8 cellular contexts compared by ENCODE assay signal in the genomic region with DNA sequence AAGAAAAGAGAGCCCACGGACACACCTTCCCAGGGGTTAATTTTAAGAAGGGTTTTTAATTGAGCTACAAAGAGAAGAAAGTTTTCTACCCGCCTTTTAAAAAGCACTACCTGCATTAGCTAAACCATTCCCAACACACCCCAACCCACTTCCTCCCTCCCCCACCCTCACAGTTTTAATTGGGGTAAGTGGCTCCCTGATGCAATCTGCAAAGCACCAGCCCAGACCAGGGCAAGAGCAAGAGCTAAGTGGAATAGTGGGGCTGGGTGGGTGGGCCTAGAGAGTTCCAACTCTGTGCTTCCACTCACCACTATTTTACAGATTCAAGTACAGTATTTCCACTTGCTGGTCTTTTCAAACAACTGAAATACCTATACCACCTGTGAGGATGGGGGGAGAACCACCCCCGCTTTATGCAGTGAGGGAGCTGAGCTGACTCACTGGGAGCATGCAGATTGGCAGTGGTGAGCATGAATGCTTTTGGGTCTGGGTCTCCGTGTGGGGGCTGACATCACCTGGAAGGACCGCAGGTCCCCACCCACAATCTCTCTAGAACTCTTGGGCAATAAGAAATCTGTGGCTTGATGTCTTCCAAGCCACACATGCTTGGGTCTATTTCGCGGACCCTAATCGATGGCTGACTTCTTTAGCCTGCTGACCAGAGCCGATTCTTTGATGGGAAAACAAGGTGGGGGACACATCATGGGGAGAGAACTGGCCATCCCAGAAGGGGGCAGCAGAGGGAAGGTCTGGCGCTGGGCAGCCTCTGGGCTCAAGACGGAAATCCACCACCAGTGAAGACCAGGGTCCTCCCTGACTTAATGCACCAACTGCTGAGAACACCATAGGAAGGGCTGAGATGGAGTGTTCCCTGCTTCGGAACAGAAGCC.
A peak's percentile ranks its signal among the peaks of the same experiment; 100 is the strongest.
DNase-seq lines count a peak whose midpoint lies in the region; ATAC-seq lines count a peak whose summit lies in the region.

No MANE protein-coding gene starts in this region.

- peak in 2 of 3 experiments; percentile 86 to 93 for DNase-seq in NCI-H1417 (lab: John Stamatoyannopoulos, UW)
- DNase-seq in NCI-H1417 treated with DMSO at 0.1 percent for 48 hours (lab: John Stamatoyannopoulos, UW), result no peak
- peak; percentile 67 for DNase-seq in Jurkat, Clone E6-1 (ENCODE audit: low read depth, low spot score)
- peak; percentile 35 for DNase-seq in activated T-cell treated with anti-CD3 and anti-CD28 coated beads, Interleukin-2, amount 50 U/mL, for 4 hours
- DNase-seq in hepatic stellate cell (ENCODE audit: low spot score), result peak; percentile 50
- DNase-seq in substantia nigra (lab: John Stamatoyannopoulos, UW), result peak in 27 of 49 donors; percentile 12 to 69 (median 38)
- no peak for DNase-seq in NCI-H1436 treated with DMSO at 0.1 percent for 48 hours (lab: John Stamatoyannopoulos, UW)
- no peak for DNase-seq in globus pallidus (ENCODE audit: low spot score)

- H3K27ac ChIP-seq in substantia nigra (ENCODE audit: low read depth, low read length, poor library complexity, severe bottlenecking), result peak overlapping the region; percentile 38

- H3K4me1 Mint-ChIP-seq in activated T-cell treated with anti-CD3 and anti-CD28 coated beads, Interleukin-2, amount 50 U/mL, for 4 hours (ENCODE audit: low read depth), result peaks cover 62% of the 10 kb centered on the region

- peak; percentile 50 to 64 for ATAC-seq in activated T-cell treated with anti-CD3 and anti-CD28 coated beads, Interleukin-2, amount 50 U/mL, for 4 hours

- H3K4me3 ChIP-seq in Jurkat, Clone E6-1 (ENCODE audit: low read length), result no peak overlapping the region

- no peaks in the 10 kb centered on the region for H3K36me3 Mint-ChIP-seq in activated T-cell treated with anti-CD3 and anti-CD28 coated beads, Interleukin-2, amount 50 U/mL, for 4 hours (ENCODE audit: insufficient read depth)

- H3K4me3 Mint-ChIP-seq in activated T-cell treated with anti-CD3 and anti-CD28 coated beads, Interleukin-2, amount 50 U/mL, for 4 hours, result no peak overlapping the region

- H3K9me3 Mint-ChIP-seq in activated T-cell treated with anti-CD3 and anti-CD28 coated beads, Interleukin-2, amount 50 U/mL, for 4 hours, result no peaks in the 10 kb centered on the region

- H3K27me3 Mint-ChIP-seq in activated T-cell treated with anti-CD3 and anti-CD28 coated beads, Interleukin-2, amount 50 U/mL, for 4 hours (ENCODE audit: low read depth), result no peaks in the 10 kb centered on the region

Comparison
In these comparisons a context has a peak if more than half of its experiments do, and no peak if none do; other contexts are left out.
1. DNase-seq: peak in NCI-H1417 (2 of 3), Jurkat, Clone E6-1 (single experiment), activated T-cell treated with anti-CD3 and anti-CD28 coated beads, Interleukin-2, amount 50 U/mL, for 4 hours (single experiment), hepatic stellate cell (single experiment) and substantia nigra (27 of 49); none in NCI-H1417 treated with DMSO at 0.1 percent for 48 hours (single experiment), NCI-H1436 treated with DMSO at 0.1 percent for 48 hours (single experiment) and globus pallidus (single experiment).